In the genomic region with DNA sequence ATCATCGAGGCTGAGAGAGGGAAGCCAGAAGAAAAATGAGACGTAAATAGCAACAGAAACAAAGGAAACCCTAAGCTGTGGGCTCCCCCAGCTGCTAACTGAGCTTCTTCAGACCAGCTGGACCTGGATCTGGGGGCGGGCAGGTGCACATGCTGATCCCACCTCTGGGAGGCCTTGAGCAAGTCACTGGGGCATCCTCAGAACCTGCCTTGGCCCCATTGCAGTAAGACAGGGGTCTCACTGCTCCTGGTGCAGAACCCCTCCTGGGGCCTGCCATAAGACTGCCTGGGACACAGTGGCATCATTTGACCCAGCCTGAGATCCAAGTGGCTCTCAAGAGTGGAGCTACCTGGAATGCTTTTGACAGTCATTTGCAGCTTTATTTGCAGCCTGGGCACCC, we compare ENCODE assay signal across 16 cellular contexts.
DNase-seq lines count a peak whose midpoint lies in the region; ATAC-seq and TF ChIP-seq lines count a peak whose summit lies in the region.
"Had no signal": no experiment of that assay in that cellular context is flagged by ENCODE, and none has a peak within 500 bp of the region (broad histone marks: within the 10 kb centered on the region; RNA-seq: fewer than 3 reads in every experiment).

No MANE protein-coding gene starts in this region.

- H3K4me3 Mint-ChIP-seq in chondrocyte (ENCODE audit: unreplicated experiment) = no peak overlapping the region
- H3K4me3 Mint-ChIP-seq: CD4-positive, CD25-positive, alpha-beta regulatory T cell; H9 had no signal

- no peaks in the 10 kb centered on the region for H3K4me1 Mint-ChIP-seq in chondrocyte (ENCODE audit: low read depth)
- H3K4me1 Mint-ChIP-seq: CD4-positive, CD25-positive, alpha-beta regulatory T cell; H9 had no signal

- no peaks in the 10 kb centered on the region for H3K27me3 Mint-ChIP-seq in chondrocyte (ENCODE audit: low read depth)
- H3K27me3 Mint-ChIP-seq: CD4-positive, CD25-positive, alpha-beta regulatory T cell had no signal

- DNase-seq in Right ventricle myocardium inferior (ENCODE audit: missing footprints) (peak; percentile 1), cardiac septum (ENCODE audit: low spot score) (no peak), chondrocyte (ENCODE audit: low spot score) (peak; percentile 50), mucosa of descending colon (peak in 2 of 3 donors; percentile 6 to 12), upper lobe of right lung (peak; percentile 29), amniotic stem cell (lab: John Stamatoyannopoulos, UW) (no peak)
- DNase-seq: CD4-positive, CD25-positive, alpha-beta regulatory T cell; DMS53; H9; NCI-H1048; NCI-H1436 treated with DMSO at 0.1 percent for 48 hours; NCI-H2029 treated with DMSO at 0.1 percent for 48 hours; NCI-H510A; PC-9 had no signal

- intact Hi-C loops in Right ventricle myocardium inferior (cut with DNase I) = no loop called here
- intact Hi-C loops in cardiac septum (cut with DNase I) = no loop called here
- intact Hi-C loops in mucosa of descending colon (cut with DNase I, micrococcal nuclease) = no loop called here
- intact Hi-C loops in upper lobe of right lung (cut with DNase I) = no loop called here

- no peak for ATAC-seq in Right ventricle myocardium inferior
- no peak for ATAC-seq in mucosa of descending colon
- no peak for ATAC-seq in upper lobe of right lung
- ATAC-seq in HG03135 (IDR thresholded peaks at IDR 0.05; ENCODE audit: unreplicated experiment) = no peak

- H3K27ac Mint-ChIP-seq in chondrocyte (ENCODE audit: unreplicated experiment) = no peak overlapping the region
- H3K27ac Mint-ChIP-seq: H9 had no signal

- no peaks in the 10 kb centered on the region for H3K9me3 Mint-ChIP-seq in chondrocyte (ENCODE audit: low read depth)
- H3K9me3 Mint-ChIP-seq: CD4-positive, CD25-positive, alpha-beta regulatory T cell; H9 had no signal

- H3K36me3 ChIP-seq in mucosa of descending colon (ENCODE audit: low read depth) = peaks cover 12% of the 10 kb centered on the region
- H3K36me3 ChIP-seq in upper lobe of right lung = peaks cover 78% of the 10 kb centered on the region

- H3K4me1 ChIP-seq in mucosa of descending colon (ENCODE audit: low read depth) (no peaks in the 10 kb centered on the region), upper lobe of right lung (no peaks in the 10 kb centered on the region)
- H3K4me1 ChIP-seq: Caco-2 had no signal

- peaks cover 18% of the 10 kb centered on the region for H3K36me3 Mint-ChIP-seq in chondrocyte (ENCODE audit: low read depth)

- H3K9me3 ChIP-seq in mucosa of descending colon = no peaks in the 10 kb centered on the region
- H3K9me3 ChIP-seq in upper lobe of right lung = no peaks in the 10 kb centered on the region
- H3K9me3 ChIP-seq: Caco-2 had no signal

- H3K4me3 ChIP-seq in mucosa of descending colon (no peak overlapping the region), upper lobe of right lung (no peak overlapping the region)
- H3K4me3 ChIP-seq: PC-9 had no signal

- no peaks in the 10 kb centered on the region for H3K27me3 ChIP-seq in upper lobe of right lung

- no peak for TF ChIP-seq CTCF in chondrocyte (IDR thresholded peaks at IDR 0.05)
- TF ChIP-seq CTCF in mucosa of descending colon (IDR thresholded peaks at IDR 0.05) = no peak
- no peak for TF ChIP-seq CTCF in upper lobe of right lung (IDR thresholded peaks at IDR 0.05)

- H3K27ac ChIP-seq in upper lobe of right lung = no peak overlapping the region
- H3K27ac ChIP-seq: PC-9 had no signal

Comparison
In these comparisons a context has a peak if more than half of its experiments do, and no peak if none do; other contexts are left out.
1. DNase-seq: peak in Right ventricle myocardium inferior (single experiment), chondrocyte (single experiment), mucosa of descending colon (2 of 3) and upper lobe of right lung (single experiment); none in cardiac septum (single experiment) and amniotic stem cell (single experiment).